In the genomic region with DNA sequence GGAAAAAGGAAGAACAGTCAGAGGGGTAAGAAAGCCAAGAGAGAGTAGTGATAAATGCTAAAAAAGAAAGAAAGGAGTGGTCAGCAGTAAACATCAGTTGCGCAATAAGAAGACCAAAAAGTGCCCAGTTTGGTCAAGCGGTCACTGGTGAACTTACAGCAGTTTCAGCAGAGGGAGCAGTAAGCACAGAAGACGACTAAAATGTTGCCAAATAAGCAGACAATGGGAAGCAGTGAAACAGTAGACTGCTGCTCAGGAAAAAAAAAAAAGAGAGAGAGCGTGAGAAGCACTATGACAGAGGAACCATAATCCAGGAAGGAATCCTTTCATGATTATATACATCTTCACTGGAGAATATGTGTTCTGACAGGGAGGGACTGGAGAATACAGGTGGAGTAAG, we compare ENCODE assay signal across 11 cellular contexts. TPM values are rescaled to one million over a fixed set of nuclear protein-coding genes. Genes with fewer than 3 reads are reported as not detected.
A peak's percentile ranks its signal among the peaks of the same experiment; 100 is the strongest.
DNase-seq lines count a peak whose midpoint lies in the region; ATAC-seq and TF ChIP-seq lines count a peak whose summit lies in the region.
"Had no signal": no experiment of that assay in that cellular context is flagged by ENCODE, and none has a peak within 500 bp of the region (broad histone marks: within the 10 kb centered on the region; RNA-seq: fewer than 3 reads in every experiment).

No MANE protein-coding gene starts in this region.

- H3K27ac ChIP-seq in adrenal gland, result peak overlapping the region in 3 of 5 donors; percentile 1 to 50 (median 37)

- 60 to 70% (median 66%) methylated on average over 4 of the region's 4 CpGs for WGBS in adrenal gland, 4 donors

- TF ChIP-seq POLR2A in adrenal gland (IDR thresholded peaks at IDR 0.05), result no peak

- peak; percentile 68 for ATAC-seq in omental fat pad (ENCODE audit: low FRiP score)
- no peak for ATAC-seq in GM21526 (IDR thresholded peaks at IDR 0.05; ENCODE audit: low FRiP score, unreplicated experiment)
- no peak for ATAC-seq in GM18868 (IDR thresholded peaks at IDR 0.05; ENCODE audit: unreplicated experiment)
- ATAC-seq: SK-N-SH treated with all-trans-retinoic acid at 6 μM for 48 hours had no signal

- intact Hi-C loops in adrenal gland (cut with DNase I), result no loop called here

- TF ChIP-seq CTCF in AG09319 (IDR thresholded peaks at IDR 0.05; ENCODE audit: low read depth, low read length) (peak; percentile 54), adrenal gland (IDR thresholded peaks at IDR 0.05) (peak in 3 of 6 experiments; percentile 14 to 33 (median 16)), foreskin fibroblast (IDR thresholded peaks at IDR 0.05; ENCODE audit: low read depth, low read length) (no peak), omental fat pad (IDR thresholded peaks at IDR 0.05) (no peak), GM10266 (IDR thresholded peaks at IDR 0.05; ENCODE audit: control insufficient read depth, insufficient read depth, low read depth, missing control alignments) (no peak)

- DNase-seq in AG09319 (ENCODE audit: extremely low read depth, low read depth) (peak; percentile 57), adrenal gland (peak in 3 of 7 donors; percentile 10 to 26 (median 14)), foreskin fibroblast (peak; percentile 18 to 48), omental fat pad (ENCODE audit: low spot score) (no peak), GM10266 (ENCODE audit: extremely low spot score) (no peak)
- DNase-seq in activated T-cell treated with anti-CD3 and anti-CD28 coated beads, Interleukin-2, amount 50 U/mL, for 1 hour, result no peak
- DNase-seq: CD4-positive, alpha-beta T cell; cerebellar nuclear complex had no signal

- peaks cover 0 to 31% of the 10 kb centered on the region in 2 donors for H3K36me3 ChIP-seq in adrenal gland (replicated peaks in 1 of 2)

- no peaks in the 10 kb centered on the region for H3K27me3 ChIP-seq in adrenal gland

- H3K4me1 ChIP-seq in adrenal gland (replicated peaks in 1 of 2), result peaks cover 0 to 12% of the 10 kb centered on the region in 2 donors

- H3K9me3 ChIP-seq in adrenal gland (replicated peaks in 1 of 3), result no peaks in the 10 kb centered on the region

- H3K4me3 ChIP-seq in adrenal gland (no peak overlapping the region), foreskin fibroblast (ENCODE audit: low read depth in 1 of 2, low read length in 2 of 2) (no peak overlapping the region)

RNA-seq across cellular contexts. Expression of gene DNAJC10, which starts 45.8 kb away (rescaled TPM):
- total RNA-seq in adrenal gland (10 to 100 TPM; 31.2 to 88.3 (median 41.1) TPM), omental fat pad (10 to 100 TPM; 41.1 to 61.9 (median 44.6) TPM)
- polyA plus RNA-seq in adrenal gland, result 10 to 100 TPM; 16.7 to 70.8 (median 18.6) TPM

Comparison
In these comparisons a context has a peak if more than half of its experiments do, and no peak if none do; other contexts are left out.
1. DNase-seq: peak in AG09319 (single experiment) and foreskin fibroblast (2 of 2); none in omental fat pad (single experiment), GM10266 (single experiment) and activated T-cell treated with anti-CD3 and anti-CD28 coated beads, Interleukin-2, amount 50 U/mL, for 1 hour (single experiment).